Comparison of ENCODE assay signal across 9 cellular contexts in the genomic region with DNA sequence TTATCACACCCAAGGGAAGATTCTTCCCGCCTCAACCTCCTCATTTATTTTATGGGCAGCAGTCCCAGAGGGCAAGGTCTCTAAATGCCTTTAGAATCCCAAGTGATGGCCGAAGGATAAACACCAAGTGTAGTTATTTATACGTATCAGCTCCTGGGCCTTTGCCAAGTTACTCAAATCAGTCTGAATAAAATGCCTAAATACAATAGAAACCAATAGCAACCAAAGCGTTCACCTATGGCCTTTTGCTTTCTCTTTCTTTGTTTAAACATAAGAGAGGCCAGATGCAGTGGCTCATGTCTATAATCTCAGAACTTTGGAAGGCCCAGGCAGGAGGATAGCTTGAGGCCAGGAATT. TPM values are rescaled to one million over a fixed set of nuclear protein-coding genes. Genes with fewer than 3 reads are reported as not detected.
DNase-seq lines count a peak whose midpoint lies in the region; ATAC-seq and TF ChIP-seq lines count a peak whose summit lies in the region.
"Had no signal": no experiment of that assay in that cellular context is flagged by ENCODE, and none has a peak within 500 bp of the region (broad histone marks: within the 10 kb centered on the region; RNA-seq: fewer than 3 reads in every experiment).

No MANE protein-coding gene starts in this region.

- H3K4me2 ChIP-seq in Loucy (ENCODE audit: low read depth, low read length, poor library complexity, severe bottlenecking) (peak overlapping the region; percentile 65), fibroblast of lung (ENCODE audit: extremely low read depth, insufficient read depth, low read length) (no peak overlapping the region)

- H3K9me3 Mint-ChIP-seq in CD4-positive, alpha-beta T cell = no peaks in the 10 kb centered on the region

- ATAC-seq in CD4-positive, alpha-beta T cell (ENCODE audit: poor library complexity) = peak; percentile 35
- ATAC-seq in GM18502 (IDR thresholded peaks at IDR 0.05; ENCODE audit: poor library complexity, unreplicated experiment) = peak; percentile 52
- ATAC-seq: left cardiac atrium had no signal

- H3K9me2 ChIP-seq in Loucy (replicated peaks; ENCODE audit: low read depth, low read length) = no peaks in the 10 kb centered on the region

- no peaks in the 10 kb centered on the region for H4K20me1 ChIP-seq in Loucy (ENCODE audit: insufficient read depth, low read length, poor library complexity, severe bottlenecking)
- H4K20me1 ChIP-seq in fibroblast of lung (ENCODE audit: control insufficient read depth, extremely low read depth, insufficient read depth, low read length) = no peaks in the 10 kb centered on the region

- POLR2A ChIA-PET in CD4-positive, alpha-beta T cell (lab: Charles Lee) = interaction anchor here (0.9 to 2.2 kb wide), 7 partner anchors 8 to 97 kb away, joined by 3 to 17 read pairs (median 4); a partner anchor contains a TSS

- H3K4me1 ChIP-seq in Loucy (ENCODE audit: insufficient read depth, low read length, poor library complexity, severe bottlenecking) = peaks cover 19% of the 10 kb centered on the region
- no peaks in the 10 kb centered on the region for H3K4me1 ChIP-seq in fibroblast of lung (ENCODE audit: control insufficient read depth, extremely low read depth, insufficient read depth, low read length)
- H3K4me1 ChIP-seq in BE2C = no peaks in the 10 kb centered on the region

- H2AFZ ChIP-seq in Loucy (ENCODE audit: low read length) (0 out of 2 replicates have a peak overlapping the region, but pooled peaks have one; percentile 3), fibroblast of lung (ENCODE audit: low read length) (no peak overlapping the region)

- H3F3A ChIP-seq in Loucy (ENCODE audit: low read depth) = no peaks in the 10 kb centered on the region

- H3K79me2 ChIP-seq in Loucy (ENCODE audit: insufficient read depth, low read length) (no peaks in the 10 kb centered on the region), fibroblast of lung (ENCODE audit: control insufficient read depth, insufficient read depth, low read length) (no peaks in the 10 kb centered on the region)

- no peaks in the 10 kb centered on the region for H3K27me3 Mint-ChIP-seq in CD4-positive, alpha-beta T cell

- no peak for TF ChIP-seq CTCF in CD4-positive, alpha-beta T cell (IDR thresholded peaks at IDR 0.05)
- no peak for TF ChIP-seq CTCF in Loucy (conservative IDR thresholded peaks at IDR 0.05; ENCODE audit: low read length)
- no peak for TF ChIP-seq CTCF in fibroblast of lung (conservative IDR thresholded peaks at IDR 0.05 in 1 of 2, IDR thresholded peaks at IDR 0.05 in 1 of 2; ENCODE audit: low read depth in 1 of 2, low read length in 2 of 2)
- no peak for TF ChIP-seq CTCF in BE2C (IDR thresholded peaks at IDR 0.05; ENCODE audit: low read depth, low read length)

- CTCF ChIA-PET in CD4-positive, alpha-beta T cell (lab: Charles Lee) = interaction anchor here (1.1 to 5.1 kb wide), 3 partner anchors 8 to 96 kb away, joined by 3 to 45 read pairs (median 7); a partner anchor contains a TSS

- H3K27ac ChIP-seq in CD4-positive, alpha-beta T cell (ENCODE audit: low read depth, low read length) = no peak overlapping the region
- no peak overlapping the region for H3K27ac ChIP-seq in fibroblast of lung (ENCODE audit: insufficient read depth, low read length)

- H3K9me3 ChIP-seq in CD4-positive, alpha-beta T cell (ENCODE audit: control insufficient read depth, low read length) = no peaks in the 10 kb centered on the region
- H3K9me3 ChIP-seq in Loucy (ENCODE audit: insufficient read depth, low read depth, low read length) = no peaks in the 10 kb centered on the region
- no peaks in the 10 kb centered on the region for H3K9me3 ChIP-seq in fibroblast of lung (ENCODE audit: control insufficient read depth, insufficient read depth, low read depth, low read length)
- H3K9me3 ChIP-seq in BE2C = no peaks in the 10 kb centered on the region

- intact Hi-C loops in CD4-positive, alpha-beta T cell (cut with DNase I, micrococcal nuclease) = no loop called here

- no peak overlapping the region for H3K27ac Mint-ChIP-seq in CD4-positive, alpha-beta T cell

- H3K4me1 Mint-ChIP-seq in CD4-positive, alpha-beta T cell (ENCODE audit: low read depth) = peaks cover 23% of the 10 kb centered on the region

- H3K36me3 Mint-ChIP-seq in CD4-positive, alpha-beta T cell (ENCODE audit: low read depth) = no peaks in the 10 kb centered on the region

- no peaks in the 10 kb centered on the region for H3K27me3 ChIP-seq in CD4-positive, alpha-beta T cell (ENCODE audit: control insufficient read depth, insufficient read depth, low read length)
- no peaks in the 10 kb centered on the region for H3K27me3 ChIP-seq in Loucy (ENCODE audit: insufficient read depth, low read length, poor library complexity, severe bottlenecking)
- H3K27me3 ChIP-seq in fibroblast of lung (ENCODE audit: control insufficient read depth, insufficient read depth, low read length) = peaks cover 3% of the 10 kb centered on the region
- no peaks in the 10 kb centered on the region for H3K27me3 ChIP-seq in BE2C

- H3K4me3 ChIP-seq in Loucy (ENCODE audit: low read length, poor library complexity, severe bottlenecking) = peak overlapping the region; percentile 37
- H3K4me3 ChIP-seq in fibroblast of lung (replicated peaks in 1 of 4; ENCODE audit: control extremely low read depth in 1 of 4, insufficient read depth in 1 of 4, low read depth in 3 of 4, low read length in 4 of 4) = no peak overlapping the region
- no peak overlapping the region for H3K4me3 ChIP-seq in BE2C (ENCODE audit: low read depth, low read length)

- H3K4me3 Mint-ChIP-seq in CD4-positive, alpha-beta T cell = no peak overlapping the region

- peak overlapping the region; percentile 52 for H3K9ac ChIP-seq in Loucy (ENCODE audit: low read depth, low read length, poor library complexity, severe bottlenecking)
- H3K9ac ChIP-seq in fibroblast of lung (ENCODE audit: insufficient read depth, low read length) = no peak overlapping the region

- no peak for DNase-seq in CD4-positive, alpha-beta T cell
- DNase-seq in fibroblast of lung (ENCODE audit: low read depth in 2 of 2) (peak; percentile 5 to 17), HPDE6-E6E7 (ENCODE audit: extremely low spot score) (no peak), HCEC 1CT (no peak), DMS114 treated with DMSO at 0.1 percent for 48 hours (lab: John Stamatoyannopoulos, UW; ENCODE audit: unreplicated experiment) (no peak), BE2C (no peak)
- DNase-seq: left cardiac atrium had no signal

- H3K36me3 ChIP-seq in Loucy (ENCODE audit: insufficient read depth, low read length) (no peaks in the 10 kb centered on the region), fibroblast of lung (ENCODE audit: control insufficient read depth, insufficient read depth, low read length) (no peaks in the 10 kb centered on the region), BE2C (no peaks in the 10 kb centered on the region)

RNA-seq across cellular contexts. Expression of a gene that starts 31.9 kb away (rescaled TPM):
- total RNA-seq in CD4-positive, alpha-beta T cell = under 1 TPM; 0.20 to 0.96 TPM
- total RNA-seq in fibroblast of lung = not detected in 2 replicates
- not detected in 2 replicates for polyA plus RNA-seq in fibroblast of lung
- polyA plus RNA-seq in fibroblast of lung (2012) = not detected in 2 replicates
- not detected in 2 replicates for polyA minus RNA-seq in fibroblast of lung (ENCODE audit: low replicate concordance)
- polyA plus RNA-seq in BE2C (2012; ENCODE audit: insufficient read depth, insufficient read length, low read depth) = not detected

Comparison
In these comparisons a context has a peak if more than half of its experiments do, and no peak if none do; other contexts are left out.
1. DNase-seq: peak in fibroblast of lung (2 of 2); none in CD4-positive, alpha-beta T cell (0 of 10), HPDE6-E6E7 (single experiment), HCEC 1CT (single experiment), DMS114 treated with DMSO at 0.1 percent for 48 hours (single experiment) and BE2C (single experiment).